ENCODE assay signal across 8 cellular contexts in the genomic region with DNA sequence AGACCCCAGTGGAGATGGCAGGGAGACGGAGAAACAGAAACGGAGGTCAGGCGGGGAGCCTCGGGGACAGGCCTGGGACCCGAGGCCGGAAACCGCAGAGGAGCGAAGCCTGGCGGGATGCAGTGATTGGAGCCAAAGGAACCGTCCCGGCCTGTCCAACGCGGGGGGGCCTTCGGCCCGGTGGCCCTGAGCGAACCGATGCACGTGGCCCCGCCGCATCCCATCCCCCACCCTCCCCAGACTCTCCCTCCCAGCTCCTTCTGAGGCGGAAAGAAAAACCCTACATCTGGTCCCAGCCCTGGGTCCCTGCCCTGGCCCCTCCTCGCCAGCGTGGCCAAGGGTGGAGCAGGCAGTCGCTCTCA. TPM values are rescaled to one million over a fixed set of nuclear protein-coding genes. Genes with fewer than 3 reads are reported as not detected.
A peak's percentile ranks its signal among the peaks of the same experiment; 100 is the strongest.
DNase-seq lines count a peak whose midpoint lies in the region; ATAC-seq and TF ChIP-seq lines count a peak whose summit lies in the region.

No MANE protein-coding gene starts in this region.

- H3K27ac ChIP-seq in CD4-positive, CD25-positive, alpha-beta regulatory T cell (ENCODE audit: insufficient read depth, low read length, poor library complexity, severe bottlenecking), result peak overlapping the region; percentile 60
- H3K27ac ChIP-seq in dorsolateral prefrontal cortex, result peak overlapping the region in 54 of 59 donors; percentile 51 to 90 (median 75)
- peak overlapping the region; percentile 80 for H3K27ac ChIP-seq in mesodermal cell (ENCODE audit: low read depth, low read length, severe bottlenecking)
- H3K27ac ChIP-seq in aorta (ENCODE audit: low read depth in 1 of 2, low read length in 2 of 2), result peak overlapping the region in 1 of 2 donors; percentile 26

- no peak for ATAC-seq in CD4-positive, CD25-positive, alpha-beta regulatory T cell (ENCODE audit: low read depth in 2 of 2)
- ATAC-seq in aorta (ENCODE audit: low FRiP score) (peak; percentile 69), HG02571 (IDR thresholded peaks at IDR 0.05; ENCODE audit: unreplicated experiment) (no peak), GM19035 (IDR thresholded peaks at IDR 0.05; ENCODE audit: unreplicated experiment) (no peak)

- H3K4me1 ChIP-seq in CD4-positive, CD25-positive, alpha-beta regulatory T cell (ENCODE audit: control insufficient read depth, insufficient read depth, low read length, poor library complexity, severe bottlenecking), result peaks cover 31% of the 10 kb centered on the region
- H3K4me1 ChIP-seq in mesodermal cell (ENCODE audit: control insufficient read depth, insufficient read depth, low read length, poor library complexity, severe bottlenecking) (peaks cover 63% of the 10 kb centered on the region), aorta (ENCODE audit: control insufficient read depth in 1 of 2, insufficient read depth in 2 of 2, low read length in 2 of 2) (no peaks in the 10 kb centered on the region)

- no peaks in the 10 kb centered on the region for H3K9me3 Mint-ChIP-seq in CD4-positive, CD25-positive, alpha-beta regulatory T cell

- H3K9me3 ChIP-seq in CD4-positive, CD25-positive, alpha-beta regulatory T cell (ENCODE audit: control insufficient read depth in 2 of 2, low read length in 2 of 2), result no peaks in the 10 kb centered on the region
- H3K9me3 ChIP-seq in mesodermal cell (ENCODE audit: control insufficient read depth, low read length) (no peaks in the 10 kb centered on the region), aorta (ENCODE audit: control insufficient read depth, low read length) (no peaks in the 10 kb centered on the region)

- peaks cover 48% of the 10 kb centered on the region for H3K27me3 Mint-ChIP-seq in CD4-positive, CD25-positive, alpha-beta regulatory T cell

- peak overlapping the region; percentile 80 to 93 (median 90) for H3K4me3 Mint-ChIP-seq in CD4-positive, CD25-positive, alpha-beta regulatory T cell

- 0% methylated on average over 22 of the region's 24 CpGs for WGBS in mesodermal cell (ENCODE audit: insufficient coverage in 2 of 2), 2 experiments
- WGBS in aorta, 2 donors, result 1% methylated on average over 23 to 24 of the region's 24 CpGs

- intact Hi-C loops in dorsolateral prefrontal cortex (cut with DNase I), result loop anchor here in 1 of 2 donors (2.0 kb wide), 1 partner anchor 18 kb away; no protein-coding TSS in a partner anchor
- intact Hi-C loops in aorta (cut with DNase I), result no loop called here

- no peak for TF ChIP-seq CTCF in dorsolateral prefrontal cortex (IDR thresholded peaks at IDR 0.05 in 54 of 56, conservative IDR thresholded peaks at IDR 0.05 in 2 of 56; ENCODE audit: low read depth in 1 of 56, partially characterized antibody in 56 of 56)

- no peaks in the 10 kb centered on the region for H3K36me3 Mint-ChIP-seq in CD4-positive, CD25-positive, alpha-beta regulatory T cell

- no peaks in the 10 kb centered on the region for H3K36me3 ChIP-seq in CD4-positive, CD25-positive, alpha-beta regulatory T cell (ENCODE audit: control insufficient read depth, insufficient read depth, low read length)
- H3K36me3 ChIP-seq in mesodermal cell (ENCODE audit: control insufficient read depth, insufficient read depth, low read length), result peaks cover 7% of the 10 kb centered on the region
- H3K36me3 ChIP-seq in aorta (ENCODE audit: control insufficient read depth in 1 of 2, insufficient read depth in 2 of 2, low read length in 1 of 2), result no peaks in the 10 kb centered on the region

- H3K4me3 ChIP-seq in CD4-positive, CD25-positive, alpha-beta regulatory T cell (ENCODE audit: low read depth, low read length), result peak overlapping the region; percentile 53
- peak overlapping the region; percentile 31 to 74 (median 59) for H3K4me3 ChIP-seq in dorsolateral prefrontal cortex
- H3K4me3 ChIP-seq in mesodermal cell (ENCODE audit: extremely low read depth, insufficient read depth, low read length, poor library complexity, severe bottlenecking), result peak overlapping the region; percentile 65
- H3K4me3 ChIP-seq in aorta (ENCODE audit: low read length in 2 of 2), result peak overlapping the region in 1 of 2 donors; percentile 1

- H3K4me1 Mint-ChIP-seq in CD4-positive, CD25-positive, alpha-beta regulatory T cell, result peaks cover 0 to 39% (median 17%) of the 10 kb centered on the region in 4 donors

- H3K27me3 ChIP-seq in CD4-positive, CD25-positive, alpha-beta regulatory T cell (ENCODE audit: control insufficient read depth, insufficient read depth, low read length), result peaks cover 9% of the 10 kb centered on the region
- peaks cover 0 to 14% (median 0%) of the 10 kb centered on the region in 45 donors for H3K27me3 ChIP-seq in dorsolateral prefrontal cortex
- H3K27me3 ChIP-seq in aorta (ENCODE audit: control insufficient read depth in 1 of 2, insufficient read depth in 2 of 2, low read length in 1 of 2), result no peaks in the 10 kb centered on the region

- H3K27ac Mint-ChIP-seq in CD4-positive, CD25-positive, alpha-beta regulatory T cell, result peak overlapping the region; percentile 91 to 94 (median 93)

- DNase-seq in CD4-positive, CD25-positive, alpha-beta regulatory T cell, result no peak
- peak; percentile 32 for DNase-seq in NCI-H69 (lab: John Stamatoyannopoulos, UW)
- peak in 8 of 10 donors; percentile 16 to 62 (median 45) for DNase-seq in dorsolateral prefrontal cortex
- peak; percentile 80 to 88 for DNase-seq in aorta
- no peak for DNase-seq in NCI-H146 treated with DMSO at 0.1 percent for 48 hours (lab: John Stamatoyannopoulos, UW; ENCODE audit: unreplicated experiment)

RNA-seq across cellular contexts. Expression of a gene that starts 1.2 kb away (rescaled TPM):
- 5.1 TPM for total RNA-seq in CD4-positive, CD25-positive, alpha-beta regulatory T cell
- polyA plus RNA-seq in CD4-positive, CD25-positive, alpha-beta regulatory T cell, result not detected
- total RNA-seq in dorsolateral prefrontal cortex, result 10 to 100 TPM in 47 of 120 experiments, 1 to 10 TPM in 73; 1.8 to 25.0 (median 9.2) TPM
- 675 TPM for polyA plus RNA-seq in mesodermal cell (2013, experiment 1 of 2)
- 571 TPM for polyA plus RNA-seq in mesodermal cell (2013, experiment 2 of 2)
- total RNA-seq in aorta, result 10 to 100 TPM in 1 of 2 donors, 1 to 10 TPM in 1; 3.8 to 34.4 TPM
- polyA plus RNA-seq in aorta, result 1 to 10 TPM; 6.5 to 7.8 TPM

RNA-seq across cellular contexts. Expression of a gene that starts 21.6 kb away (rescaled TPM):
- 19.0 TPM for total RNA-seq in CD4-positive, CD25-positive, alpha-beta regulatory T cell
- 1 to 10 TPM; 4.3 to 8.7 (median 7.2) TPM for polyA plus RNA-seq in CD4-positive, CD25-positive, alpha-beta regulatory T cell
- total RNA-seq in dorsolateral prefrontal cortex (10 to 100 TPM; 18.8 to 53.1 (median 32.3) TPM), aorta (10 to 100 TPM; 20.7 to 33.6 TPM)
- polyA plus RNA-seq in mesodermal cell (2013, experiment 1 of 2), result 31.7 TPM
- 24.9 TPM for polyA plus RNA-seq in mesodermal cell (2013, experiment 2 of 2)
- 10 to 100 TPM; 24.2 to 46.2 TPM for polyA plus RNA-seq in aorta

RNA-seq across cellular contexts. Expression of a gene that starts 21.9 kb away (rescaled TPM):
- total RNA-seq in CD4-positive, CD25-positive, alpha-beta regulatory T cell, result 76.7 TPM
- 10 to 100 TPM; 15.8 to 17.8 (median 17.0) TPM for polyA plus RNA-seq in CD4-positive, CD25-positive, alpha-beta regulatory T cell
- total RNA-seq in dorsolateral prefrontal cortex, result 10 to 100 TPM; 16.3 to 48.9 (median 30.2) TPM
- polyA plus RNA-seq in mesodermal cell (2013, experiment 1 of 2), result 31.7 TPM
- polyA plus RNA-seq in mesodermal cell (2013, experiment 2 of 2), result 24.1 TPM
- total RNA-seq in aorta, result 10 to 100 TPM; 20.6 to 26.9 TPM
- polyA plus RNA-seq in aorta, result 10 to 100 TPM; 11.7 to 20.2 TPM

RNA-seq across cellular contexts. Expression of a gene that starts 29.4 kb away (rescaled TPM):
- total RNA-seq in CD4-positive, CD25-positive, alpha-beta regulatory T cell, result 0.10 TPM
- not detected for polyA plus RNA-seq in CD4-positive, CD25-positive, alpha-beta regulatory T cell
- 10 to 100 TPM in 116 of 120 experiments, 1 to 10 TPM in 4; 6.0 to 31.4 (median 15.6) TPM for total RNA-seq in dorsolateral prefrontal cortex
- polyA plus RNA-seq in mesodermal cell (2013, experiment 1 of 2), result 217 TPM
- 200 TPM for polyA plus RNA-seq in mesodermal cell (2013, experiment 2 of 2)
- 10 to 100 TPM; 47.9 to 57.2 TPM for total RNA-seq in aorta
- 1 to 10 TPM; 5.5 to 8.0 TPM for polyA plus RNA-seq in aorta

RNA-seq across cellular contexts. Expression of a gene that starts 34.3 kb away (rescaled TPM):
- total RNA-seq in CD4-positive, CD25-positive, alpha-beta regulatory T cell, result 18.2 TPM
- 10 to 100 TPM; 72.5 to 86.4 (median 79.3) TPM for polyA plus RNA-seq in CD4-positive, CD25-positive, alpha-beta regulatory T cell
- total RNA-seq in dorsolateral prefrontal cortex, result 10 to 100 TPM; 38.0 to 78.2 (median 53.2) TPM
- polyA plus RNA-seq in mesodermal cell (2013, experiment 1 of 2), result 42.2 TPM
- 38.4 TPM for polyA plus RNA-seq in mesodermal cell (2013, experiment 2 of 2)
- 10 to 100 TPM; 44.0 to 46.1 TPM for total RNA-seq in aorta
- polyA plus RNA-seq in aorta, result 10 to 100 TPM; 68.5 to 73.1 TPM

Comparison
In these comparisons a context has a peak if more than half of its experiments do, and no peak if none do; other contexts are left out.
1. DNase-seq: peak in NCI-H69 (single experiment), dorsolateral prefrontal cortex (8 of 10) and aorta (2 of 2); none in CD4-positive, CD25-positive, alpha-beta regulatory T cell (0 of 3) and NCI-H146 treated with DMSO at 0.1 percent for 48 hours (single experiment).